ENCODE assay signal across 7 cellular contexts in the genomic region with DNA sequence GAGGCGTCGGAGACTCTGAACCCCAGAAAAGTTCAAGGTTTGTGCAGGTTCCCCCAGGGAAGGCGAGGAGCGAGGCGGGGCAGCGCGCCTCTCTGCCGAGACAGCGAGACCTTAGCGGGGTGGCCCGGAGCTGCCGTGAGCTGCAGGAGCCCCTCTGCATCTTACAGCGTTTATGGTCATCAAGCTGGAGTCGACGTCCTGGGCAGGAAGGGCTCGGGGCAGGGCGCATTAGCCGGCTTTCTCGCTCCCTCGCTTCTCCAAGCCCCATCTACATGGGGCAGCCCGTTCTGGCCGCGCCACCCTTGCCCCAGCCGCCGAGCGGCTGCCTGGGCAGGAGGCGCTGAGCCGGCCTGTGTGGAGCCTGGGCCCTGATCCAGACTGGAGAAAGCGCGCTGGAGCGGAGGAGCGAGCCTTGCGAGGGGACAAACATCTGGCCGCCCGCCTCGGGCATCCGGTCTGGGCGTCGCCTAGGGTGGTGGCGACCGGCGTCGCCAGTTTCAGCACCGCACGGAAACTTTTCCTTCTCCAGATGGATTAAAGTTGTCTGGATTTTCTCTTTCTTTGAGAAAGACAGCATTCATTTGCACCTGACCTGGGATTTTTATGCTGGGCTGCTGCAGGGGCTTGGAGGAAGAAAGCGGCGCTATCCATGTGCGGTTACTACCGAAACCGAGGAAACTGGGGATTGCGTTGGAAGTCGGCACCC. TPM values are rescaled to one million over a fixed set of nuclear protein-coding genes. Genes with fewer than 3 reads are reported as not detected.
DNase-seq lines count a peak whose midpoint lies in the region; ATAC-seq and TF ChIP-seq lines count a peak whose summit lies in the region.

No MANE protein-coding gene starts in this region.

- DNase-seq in HEK293T (ENCODE audit: extremely low spot score) (peak; percentile 14), activated B cell treated with CpG ODN at 0.5 μM for 24 hours (no peak), left ventricle myocardium superior (peak; percentile 52), skeletal muscle cell (ENCODE audit: low read depth) (no peak), OCI-M1 (lab: John Stamatoyannopoulos, UW) (no peak)

- peak overlapping the region; percentile 24 for H3K4me3 Mint-ChIP-seq in activated B cell treated with CpG ODN at 0.5 μM for 24 hours

- H3K4me3 ChIP-seq in skeletal muscle cell (ENCODE audit: low read depth, low read length), result peak overlapping the region; percentile 40

- H3K27me3 Mint-ChIP-seq in activated B cell treated with CpG ODN at 0.5 μM for 24 hours, result peaks cover 68% of the 10 kb centered on the region

- intact Hi-C loops in activated B cell treated with CpG ODN at 0.5 μM for 24 hours (cut with micrococcal nuclease) (no loop called here), left ventricle myocardium superior (cut with micrococcal nuclease) (no loop called here)

- no peak for ATAC-seq in activated B cell treated with CpG ODN at 0.5 μM for 24 hours (ENCODE audit: low read depth)
- ATAC-seq in left ventricle myocardium superior, result peak; percentile 68
- ATAC-seq in GM19023 (IDR thresholded peaks at IDR 0.05; ENCODE audit: unreplicated experiment), result no peak
- ATAC-seq in GM21381 (IDR thresholded peaks at IDR 0.05; ENCODE audit: unreplicated experiment), result no peak

- H3K36me3 Mint-ChIP-seq in activated B cell treated with CpG ODN at 0.5 μM for 24 hours (ENCODE audit: low read depth), result no peaks in the 10 kb centered on the region

- peaks cover under 1% of the 10 kb centered on the region for H3K9me3 Mint-ChIP-seq in activated B cell treated with CpG ODN at 0.5 μM for 24 hours

- no peak overlapping the region for H3K27ac Mint-ChIP-seq in activated B cell treated with CpG ODN at 0.5 μM for 24 hours

- CTCF ChIA-PET in HEK293T (lab: Yijun Ruan, JAX) (interaction anchor here (1.4 kb wide), 1 partner anchor 37 kb away, joined by 15 read pairs; no protein-coding TSS in a partner anchor), activated B cell treated with CpG ODN at 0.5 μM for 24 hours (lab: Charles Lee) (no interaction called here)

- H3K4me1 Mint-ChIP-seq in activated B cell treated with CpG ODN at 0.5 μM for 24 hours, result peaks cover 17% of the 10 kb centered on the region

- no peak for TF ChIP-seq CTCF in activated B cell treated with CpG ODN at 0.5 μM for 24 hours (IDR thresholded peaks at IDR 0.05)

- POLR2A ChIA-PET in HEK293T (lab: Yijun Ruan, JAX) (interaction anchor here (1.0 to 2.3 kb wide), 7 partner anchors 13 to 539 kb away, joined by 3 to 14 read pairs (median 4); a partner anchor contains a TSS), activated B cell treated with CpG ODN at 0.5 μM for 24 hours (lab: Charles Lee) (no interaction called here)

TF ChIP-seq in HEK293T, 16 proteins besides CTCF, POLR2A, EP300 and RAD21:
- no peak for TF ChIP-seq BHLHE40 (IDR thresholded peaks at IDR 0.05; ENCODE audit: borderline replicate concordance)

RNA-seq across cellular contexts. Expression of a gene that starts 0.8 kb away (rescaled TPM):
- total RNA-seq in activated B cell treated with CpG ODN at 0.5 μM for 24 hours (not detected in 2 replicates), left ventricle myocardium superior (not detected)

Comparison
In these comparisons a context has a peak if more than half of its experiments do, and no peak if none do; other contexts are left out.
1. DNase-seq: peak in HEK293T (single experiment) and left ventricle myocardium superior (single experiment); none in activated B cell treated with CpG ODN at 0.5 μM for 24 hours (single experiment), skeletal muscle cell (single experiment) and OCI-M1 (single experiment).